In the genomic region with DNA sequence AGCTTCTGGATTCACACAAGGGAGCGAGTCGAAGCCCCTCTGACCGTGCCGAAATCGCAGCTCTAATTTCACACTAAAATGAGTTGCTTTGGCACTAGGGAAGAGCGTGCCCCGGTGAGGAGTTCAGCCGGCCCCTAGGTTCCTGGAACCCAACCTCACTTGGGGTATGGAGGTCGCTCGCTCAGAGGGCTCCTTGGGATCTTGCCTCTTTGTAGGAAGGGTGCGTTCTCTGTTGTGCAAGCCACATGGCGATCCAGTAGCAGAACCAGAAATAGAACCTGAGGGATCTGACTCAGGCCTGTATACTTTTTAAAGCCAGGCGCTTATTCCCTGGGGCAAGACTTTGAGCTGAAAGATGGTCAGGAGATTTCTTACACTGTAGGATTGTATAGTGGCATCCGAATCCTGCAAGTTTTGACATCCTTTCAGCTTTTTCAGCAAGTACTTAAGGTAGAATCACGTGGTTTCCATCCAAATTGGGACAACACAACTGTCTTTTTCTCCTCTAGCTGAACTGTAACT, we compare ENCODE assay signal across 8 cellular contexts. TPM values are rescaled to one million over a fixed set of nuclear protein-coding genes. Genes with fewer than 3 reads are reported as not detected.
DNase-seq lines count a peak whose midpoint lies in the region; ATAC-seq and TF ChIP-seq lines count a peak whose summit lies in the region.

No MANE protein-coding gene starts in this region.

- intact Hi-C loops in activated B cell treated with CpG ODN at 0.5 μM for 24 hours (cut with micrococcal nuclease), result loop anchor here (1.0 to 10.0 kb wide), 4 partner anchors 249 to 889 kb away; a partner anchor contains a TSS
- intact Hi-C loops in left ventricle myocardium inferior (cut with micrococcal nuclease), result no loop called here

- CTCF ChIA-PET in activated B cell treated with CpG ODN at 0.5 μM for 24 hours (lab: Charles Lee), result interaction anchor here (0.9 kb wide), 1 partner anchor 119 kb away, joined by 3 read pairs; no protein-coding TSS in a partner anchor

- ATAC-seq in activated B cell treated with CpG ODN at 0.5 μM for 24 hours (ENCODE audit: low read depth) (no peak), HG02571 (IDR thresholded peaks at IDR 0.05; ENCODE audit: unreplicated experiment) (no peak)

- peaks cover 26% of the 10 kb centered on the region for H3K4me1 Mint-ChIP-seq in activated B cell treated with CpG ODN at 0.5 μM for 24 hours

- H3K4me1 ChIP-seq in left ventricle myocardium inferior, result peaks cover 36% of the 10 kb centered on the region
- H3K4me1 ChIP-seq in skeletal muscle tissue (ENCODE audit: control insufficient read depth in 3 of 3, insufficient read depth in 3 of 3, low read length in 3 of 3), result peaks cover 11 to 22% (median 19%) of the 10 kb centered on the region in 3 donors

- H3K27ac Mint-ChIP-seq in activated B cell treated with CpG ODN at 0.5 μM for 24 hours, result peak overlapping the region; percentile 92

- H3K27me3 ChIP-seq in left ventricle myocardium inferior (ENCODE audit: low read depth) (no peaks in the 10 kb centered on the region), skeletal muscle tissue (ENCODE audit: control insufficient read depth in 3 of 3, insufficient read depth in 3 of 3, low read length in 3 of 3) (no peaks in the 10 kb centered on the region)

- no peak for TF ChIP-seq CTCF in activated B cell treated with CpG ODN at 0.5 μM for 24 hours (IDR thresholded peaks at IDR 0.05)
- no peak for TF ChIP-seq CTCF in left ventricle myocardium inferior (IDR thresholded peaks at IDR 0.05; ENCODE audit: borderline replicate concordance)

- DNase-seq in DMS53 (lab: John Stamatoyannopoulos, UW) (peak; percentile 23), DMS53 treated with DMSO at 0.1 percent for 48 hours (lab: John Stamatoyannopoulos, UW; ENCODE audit: unreplicated experiment) (no peak), activated B cell treated with CpG ODN at 0.5 μM for 24 hours (no peak), left ventricle myocardium inferior (no peak), NCI-H2029 treated with DMSO at 0.1 percent for 48 hours (lab: John Stamatoyannopoulos, UW) (no peak), NCI-H2029 (lab: John Stamatoyannopoulos, UW) (no peak)

- peak overlapping the region; percentile 73 to 93 (median 89) for H3K9ac ChIP-seq in skeletal muscle tissue (ENCODE audit: low read depth in 1 of 3, low read length in 3 of 3)

- H3K4me3 Mint-ChIP-seq in activated B cell treated with CpG ODN at 0.5 μM for 24 hours, result peak overlapping the region; percentile 90

- H3K4me3 ChIP-seq in left ventricle myocardium inferior, result peak overlapping the region; percentile 93
- H3K4me3 ChIP-seq in skeletal muscle tissue (ENCODE audit: low read length in 3 of 3), result peak overlapping the region; percentile 78 to 81 (median 79)

- H3K9me3 Mint-ChIP-seq in activated B cell treated with CpG ODN at 0.5 μM for 24 hours, result no peaks in the 10 kb centered on the region

- no peaks in the 10 kb centered on the region for H3K9me3 ChIP-seq in left ventricle myocardium inferior (replicated peaks)
- H3K9me3 ChIP-seq in skeletal muscle tissue (ENCODE audit: control insufficient read depth in 3 of 3, low read length in 3 of 3), result no peaks in the 10 kb centered on the region

- POLR2A ChIA-PET in activated B cell treated with CpG ODN at 0.5 μM for 24 hours (lab: Charles Lee), result interaction anchor here (1.2 to 1.6 kb wide), 4 partner anchors 45 to 660 kb away, joined by 3 to 7 read pairs (median 4); a partner anchor contains a TSS

- no peaks in the 10 kb centered on the region for H3K27me3 Mint-ChIP-seq in activated B cell treated with CpG ODN at 0.5 μM for 24 hours

- H3K36me3 ChIP-seq in left ventricle myocardium inferior (no peaks in the 10 kb centered on the region), skeletal muscle tissue (ENCODE audit: control insufficient read depth in 3 of 3, insufficient read depth in 3 of 3, low read length in 3 of 3) (no peaks in the 10 kb centered on the region)

- H3K36me3 Mint-ChIP-seq in activated B cell treated with CpG ODN at 0.5 μM for 24 hours (ENCODE audit: low read depth), result peaks cover 4% of the 10 kb centered on the region

- peak overlapping the region; percentile 95 for H3K27ac ChIP-seq in left ventricle myocardium inferior (replicated peaks)
- H3K27ac ChIP-seq in skeletal muscle tissue (ENCODE audit: low read depth, low read length), result peak overlapping the region; percentile 94

RNA-seq across cellular contexts. Expression of a gene that starts 0.9 kb away (rescaled TPM):
- total RNA-seq in activated B cell treated with CpG ODN at 0.5 μM for 24 hours, result 16.5 and 19.2 TPM in 2 replicates
- total RNA-seq in left ventricle myocardium inferior, result 21.0 TPM
- 15.7 TPM for total RNA-seq in skeletal muscle tissue
